ENCODE assay signal across 28 cellular contexts in the genomic region with DNA sequence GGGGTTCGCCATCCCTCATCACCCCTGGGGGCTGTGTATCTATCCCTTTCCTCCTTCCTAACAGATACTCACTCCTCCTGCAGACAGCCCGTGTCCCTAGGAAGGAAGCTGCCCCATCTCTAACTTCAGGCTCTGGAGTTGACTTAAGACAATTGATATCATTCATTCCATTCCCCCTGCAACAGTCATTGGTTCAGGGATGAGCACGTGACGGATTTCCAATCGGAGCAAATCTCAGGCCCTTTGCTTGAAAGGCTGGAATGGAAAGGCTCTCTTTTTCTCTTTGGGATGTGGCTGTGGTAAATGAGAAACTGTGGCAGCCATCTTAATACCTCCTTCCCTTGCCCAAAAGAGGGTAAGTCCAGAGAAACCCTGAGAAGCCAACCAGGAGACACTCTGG.
"Had no signal": no experiment of that assay in that cellular context is flagged by ENCODE, and none has a peak within 500 bp of the region (broad histone marks: within the 10 kb centered on the region; RNA-seq: fewer than 3 reads in every experiment).

No MANE protein-coding gene starts in this region.

- H3K36me3 ChIP-seq: colonic mucosa, esophagus squamous epithelium, gastrocnemius medialis, gastroesophageal sphincter, heart left ventricle, heart right ventricle had no signal

- H2AFZ ChIP-seq: hepatocyte had no signal

- FAIRE-seq: colon, endometrium, endothelial cell of umbilical vein, frontal cortex had no signal

- H3K27me3 ChIP-seq: colonic mucosa had no signal

- H3K27ac ChIP-seq: colonic mucosa, coronary artery, dorsolateral prefrontal cortex, epithelial cell of prostate, esophagus squamous epithelium, foreskin keratinocyte, gastrocnemius medialis, gastroesophageal sphincter, heart left ventricle, heart right ventricle, hepatocyte had no signal

- H3K27ac Mint-ChIP-seq: dendritic cell treated with granulocyte-macrophage colony-stimulating factor and Interleukin-4, amounts not matched to agents 40 ng/mL and 50 ng/mL, for 4 days; effector memory CD8-positive, alpha-beta T cell; endodermal cell had no signal

- H3K4me2 ChIP-seq: hepatocyte had no signal

- H3K4me1 Mint-ChIP-seq: endodermal cell had no signal

- ATAC-seq: effector memory CD8-positive, alpha-beta T cell; foreskin keratinocyte; gastrocnemius medialis; gastroesophageal sphincter; heart left ventricle had no signal

- H3K4me3 Mint-ChIP-seq: dendritic cell treated with granulocyte-macrophage colony-stimulating factor and Interleukin-4, amounts not matched to agents 40 ng/mL and 50 ng/mL, for 4 days; effector memory CD8-positive, alpha-beta T cell; endodermal cell had no signal

- H3K79me2 ChIP-seq: hepatocyte had no signal

- DNase-seq: cortex of kidney; dermis blood vessel endothelial cell; dorsolateral prefrontal cortex; effector CD4-positive, alpha-beta T cell; effector CD8-positive, alpha-beta T cell; effector memory CD4-positive, alpha-beta T cell; effector memory CD8-positive, alpha-beta T cell; endodermal cell; erythroblast; esophagus squamous epithelium; foreskin fibroblast; foreskin keratinocyte; foreskin melanocyte; gastrocnemius medialis; glutamatergic neuron; head of caudate nucleus; heart left ventricle; heart right ventricle had no signal

- H3K9me3 Mint-ChIP-seq: dendritic cell treated with granulocyte-macrophage colony-stimulating factor and Interleukin-4, amounts not matched to agents 40 ng/mL and 50 ng/mL, for 4 days; effector memory CD8-positive, alpha-beta T cell; endodermal cell had no signal

- H3K9me3 ChIP-seq: colonic mucosa, esophagus squamous epithelium, gastrocnemius medialis, gastroesophageal sphincter, heart left ventricle, heart right ventricle had no signal

- H3K4me1 ChIP-seq: colonic mucosa, foreskin keratinocyte, gastrocnemius medialis had no signal

- H3K4me3 ChIP-seq: colonic mucosa, coronary artery, dorsolateral prefrontal cortex, esophagus squamous epithelium, gastrocnemius medialis, gastroesophageal sphincter, heart left ventricle, heart right ventricle, hepatocyte had no signal
